ENCODE assay signal across 2 cellular contexts in genomic region chr1:65168867-65169266, GRCh38.
TF ChIP-seq lines count a peak whose summit lies in the region.

No MANE protein-coding gene starts in this region.

TF ChIP-seq in GM23338, 12 proteins besides CTCF, POLR2A, EP300 and RAD21:
- TF ChIP-seq ETS1 (IDR thresholded peaks at IDR 0.05) (no peak), JUNB (IDR thresholded peaks at IDR 0.05; ENCODE audit: unreplicated experiment) (no peak), NANOG (IDR thresholded peaks at IDR 0.05; ENCODE audit: borderline replicate concordance) (no peak), REST (IDR thresholded peaks at IDR 0.05; ENCODE audit: unreplicated experiment) (no peak), EZH2phosphoT487 (IDR thresholded peaks at IDR 0.05; ENCODE audit: unreplicated experiment) (no peak), STAT1 (IDR thresholded peaks at IDR 0.05; ENCODE audit: unreplicated experiment) (no peak), EZH2 (IDR thresholded peaks at IDR 0.05; ENCODE audit: low read depth, unreplicated experiment) (no peak), ZNF462 (CRISPR knock-in tag; IDR thresholded peaks at IDR 0.05) (no peak), ZNF114 (CRISPR knock-in tag; IDR thresholded peaks at IDR 0.05) (no peak), POLR2AphosphoS5 (IDR thresholded peaks at IDR 0.05; ENCODE audit: low read depth) (no peak), ZNF331 (CRISPR knock-in tag; IDR thresholded peaks at IDR 0.05; ENCODE audit: low read depth) (no peak), CREB1 (CRISPR knock-in tag; IDR thresholded peaks at IDR 0.05; ENCODE audit: low read depth) (no peak)

TF ChIP-seq in HepG2, 621 proteins besides CTCF, POLR2A, EP300 and RAD21:
- TF ChIP-seq ZNF841 (CRISPR knock-in tag; IDR thresholded peaks at IDR 0.05; ENCODE audit: borderline replicate concordance) (no peak), ZMYM4 (CRISPR knock-in tag; IDR thresholded peaks at IDR 0.05) (0 out of 2 replicates have a peak, but pooled peaks have one; percentile 41), LCORL (IDR thresholded peaks at IDR 0.05) (no peak), LCORL (CRISPR knock-in tag; IDR thresholded peaks at IDR 0.05) (no peak), ZNF263 (CRISPR knock-in tag; IDR thresholded peaks at IDR 0.05) (peak; percentile 59; the same call in 1 of the 2 replicates), ZNF572 (CRISPR knock-in tag; IDR thresholded peaks at IDR 0.05) (no peak), NCOR1 (IDR thresholded peaks at IDR 0.05; ENCODE audit: borderline replicate concordance, low read length) (0 out of 2 replicates have a peak, but pooled peaks have one; percentile 19), RARA (CRISPR knock-in tag; IDR thresholded peaks at IDR 0.05) (0 out of 2 replicates have a peak, but pooled peaks have one; percentile 13), GLMP (CRISPR knock-in tag; IDR thresholded peaks at IDR 0.05; ENCODE audit: borderline replicate concordance) (no peak), ZMYM3 (CRISPR knock-in tag; IDR thresholded peaks at IDR 0.05) (peak; percentile 24; the same call in 1 of the 2 replicates), SOX6 (IDR thresholded peaks at IDR 0.05) (no peak), SOX6 (CRISPR knock-in tag; IDR thresholded peaks at IDR 0.05) (0 out of 2 replicates have a peak, but pooled peaks have one; percentile 23), ZNF460 (CRISPR knock-in tag; IDR thresholded peaks at IDR 0.05; ENCODE audit: borderline replicate concordance) (peak; percentile 86; the same call in 1 of the 2 replicates), CEBPG (CRISPR knock-in tag; IDR thresholded peaks at IDR 0.05) (0 out of 2 replicates have a peak, but pooled peaks have one; percentile 9), ZNF766 (CRISPR knock-in tag; IDR thresholded peaks at IDR 0.05; ENCODE audit: borderline replicate concordance) (no peak), HNF4A (CRISPR knock-in tag; IDR thresholded peaks at IDR 0.05) (peak; percentile 50), ZBTB4 (CRISPR knock-in tag; IDR thresholded peaks at IDR 0.05; ENCODE audit: borderline replicate concordance) (no peak), ZNF121 (CRISPR knock-in tag; IDR thresholded peaks at IDR 0.05) (peak; percentile 96)
